Comparison of ENCODE assay signal across 18 cellular contexts in genomic region chr6:25769983-25770382, GRCh38. TPM values are rescaled to one million over a fixed set of nuclear protein-coding genes. Genes with fewer than 3 reads are reported as not detected.
DNase-seq lines count a peak whose midpoint lies in the region; ATAC-seq and TF ChIP-seq lines count a peak whose summit lies in the region.
"Had no signal": no experiment of that assay in that cellular context is flagged by ENCODE, and none has a peak within 500 bp of the region (broad histone marks: within the 10 kb centered on the region; RNA-seq: fewer than 3 reads in every experiment).

No MANE protein-coding gene starts in this region.

- DNase-seq in AG08395 (ENCODE audit: low spot score) (peak; percentile 7), HFFc6 (peak; percentile 7), SW480 (ENCODE audit: low spot score) (peak; percentile 8), left colon (no peak), NCI-H1694 (lab: John Stamatoyannopoulos, UW) (no peak), NCI-H187 (lab: John Stamatoyannopoulos, UW) (no peak)
- DNase-seq: amygdala, GDM1, MV-4-11 had no signal

- intact Hi-C loops in left colon (cut with DNase I, micrococcal nuclease): no loop called here

- no peak overlapping the region for H3K4me3 Mint-ChIP-seq in HFFc6
- H3K4me3 Mint-ChIP-seq: nephron had no signal

- H3K9me3 Mint-ChIP-seq in HFFc6: no peaks in the 10 kb centered on the region; the same call in 1 of the 2 replicates
- H3K9me3 Mint-ChIP-seq: nephron had no signal

- H3K27ac Mint-ChIP-seq in HFFc6: no peak overlapping the region
- H3K27ac Mint-ChIP-seq: nephron had no signal

- ATAC-seq in left colon (peak; percentile 58), HG03045 (IDR thresholded peaks at IDR 0.05; ENCODE audit: unreplicated experiment) (no peak), HG03025 (IDR thresholded peaks at IDR 0.05; ENCODE audit: low FRiP score, unreplicated experiment) (no peak)
- ATAC-seq: activated CD4-positive, CD25-positive, alpha-beta regulatory T cell treated with anti-CD3 and anti-CD28 coated beads, Interleukin-2, amount 50 U/mL, for 24 hours; foreskin keratinocyte had no signal

- H3K36me3 Mint-ChIP-seq in HFFc6 (ENCODE audit: low read depth): no peaks in the 10 kb centered on the region

- H3K4me1 Mint-ChIP-seq in HFFc6 (ENCODE audit: low read depth): no peaks in the 10 kb centered on the region
- H3K4me1 Mint-ChIP-seq: nephron had no signal

- no peak for TF ChIP-seq CTCF in HFFc6 (IDR thresholded peaks at IDR 0.05)

- H3K27me3 Mint-ChIP-seq in HFFc6 (ENCODE audit: insufficient read depth): no peaks in the 10 kb centered on the region; the same call in 1 of the 2 replicates

RNA-seq across cellular contexts. Expression of gene SLC17A4, which starts 15.4 kb away (rescaled TPM):
- total RNA-seq in HFFc6 (2021; fragmentation: NEBNext Ultra II Directional; extraction: Animal tissue kit (Norgen Biotek cat#: 25700)): not detected
- total RNA-seq in left colon: 10 to 100 TPM; 24.8 to 63.3 TPM
- total RNA-seq: activated CD8-positive, alpha-beta memory T cell treated with anti-CD3 and anti-CD28 coated beads for 36 hours; chondrocyte; foreskin keratinocyte; lung microvascular endothelial cell; vagina had no signal

Comparison
In these comparisons a context has a peak if more than half of its experiments do, and no peak if none do; other contexts are left out.
1. DNase-seq: peak in AG08395 (single experiment), HFFc6 (single experiment) and SW480 (single experiment); none in left colon (0 of 2), NCI-H1694 (single experiment) and NCI-H187 (0 of 2).
2. RNA of gene SLC17A4, which starts 15.4 kb away (total RNA-seq): 24.8 to 63.3 TPM in left colon; not detected in HFFc6; every median in the first group is over 10 times any median in the second.